In the genomic region with DNA sequence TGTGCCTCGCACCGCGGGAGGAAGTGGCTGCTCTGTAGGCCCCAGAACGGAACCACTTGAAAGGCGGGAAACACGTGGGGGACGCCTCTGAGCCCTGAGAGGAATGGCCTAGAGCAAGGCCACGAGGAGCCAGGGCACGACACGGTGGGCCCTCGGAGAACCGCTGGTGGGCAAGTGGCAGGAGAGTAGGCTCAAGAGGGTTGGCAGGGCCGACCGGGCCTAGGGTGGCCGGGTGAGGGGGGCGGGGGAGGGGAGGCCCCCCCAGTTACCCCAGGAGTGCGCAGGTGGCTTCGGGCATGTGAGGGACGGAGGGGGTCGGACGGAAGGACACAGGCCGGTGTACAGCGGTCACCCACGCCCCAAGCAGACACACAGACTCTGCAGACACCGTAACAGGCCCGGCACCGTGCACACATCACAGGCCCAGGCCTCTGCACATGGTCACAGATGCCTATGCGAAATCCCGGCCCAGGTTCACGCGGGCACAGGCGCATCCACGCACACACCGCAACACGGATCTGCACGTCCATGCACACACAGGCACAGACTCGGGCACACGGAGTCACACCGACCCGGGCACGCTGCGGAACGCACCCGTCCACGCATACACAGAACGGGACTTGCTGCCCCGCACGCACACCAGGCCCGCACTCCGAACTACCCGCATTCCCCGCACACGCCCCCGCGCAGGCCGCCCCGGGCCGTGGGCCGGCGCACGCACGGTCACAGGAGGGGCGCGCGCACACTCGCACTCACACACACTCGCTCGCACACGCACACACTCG, we compare ENCODE assay signal across 9 cellular contexts. TPM values are rescaled to one million over a fixed set of nuclear protein-coding genes. Genes with fewer than 3 reads are reported as not detected.
DNase-seq lines count a peak whose midpoint lies in the region; FAIRE-seq and TF ChIP-seq lines count a peak whose summit lies in the region.
"Had no signal": no experiment of that assay in that cellular context is flagged by ENCODE, and none has a peak within 500 bp of the region (broad histone marks: within the 10 kb centered on the region; RNA-seq: fewer than 3 reads in every experiment).

A gene with protein sequence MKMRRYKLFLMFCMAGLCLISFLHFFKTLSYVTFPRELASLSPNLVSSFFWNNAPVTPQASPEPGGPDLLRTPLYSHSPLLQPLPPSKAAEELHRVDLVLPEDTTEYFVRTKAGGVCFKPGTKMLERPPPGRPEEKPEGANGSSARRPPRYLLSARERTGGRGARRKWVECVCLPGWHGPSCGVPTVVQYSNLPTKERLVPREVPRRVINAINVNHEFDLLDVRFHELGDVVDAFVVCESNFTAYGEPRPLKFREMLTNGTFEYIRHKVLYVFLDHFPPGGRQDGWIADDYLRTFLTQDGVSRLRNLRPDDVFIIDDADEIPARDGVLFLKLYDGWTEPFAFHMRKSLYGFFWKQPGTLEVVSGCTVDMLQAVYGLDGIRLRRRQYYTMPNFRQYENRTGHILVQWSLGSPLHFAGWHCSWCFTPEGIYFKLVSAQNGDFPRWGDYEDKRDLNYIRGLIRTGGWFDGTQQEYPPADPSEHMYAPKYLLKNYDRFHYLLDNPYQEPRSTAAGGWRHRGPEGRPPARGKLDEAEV (plus strand): TSS at position 751 of the 785 bp plus-strand sequence. CDS start 30,336 bp downstream, outside the sequence.

- DNase-seq in G401 (ENCODE audit: low spot score) (peak; percentile 34), frontal cortex (ENCODE audit: low spot score in 2 of 2) (no peak), retina (peak; percentile 77), dermis blood vessel endothelial cell (no peak), NCI-H187 treated with DMSO at 0.1 percent for 48 hours (lab: John Stamatoyannopoulos, UW) (no peak), DMS 273 treated with DMSO at 0.1 percent for 48 hours (lab: John Stamatoyannopoulos, UW) (no peak), HEK293T (ENCODE audit: extremely low spot score) (no peak)

- CTCF ChIA-PET in HEK293T (lab: Yijun Ruan, JAX) = no interaction called here

- no peak for FAIRE-seq in frontal cortex (lab: Jason Lieb, UNC)

- TF ChIP-seq POLR2A in Raji (IDR thresholded peaks at IDR 0.05; ENCODE audit: insufficient read depth, low read depth, low read length) = 0 out of 2 replicates have a peak, but pooled peaks have one; percentile 18

- in situ Hi-C loops in G401 (cut with HindIII; ENCODE audit: low sequenced_read_pairs) = no loop called here

- POLR2A ChIA-PET in HEK293T (lab: Yijun Ruan, JAX) = no interaction called here

TF ChIP-seq in HEK293T, 16 proteins besides CTCF, POLR2A, EP300 and RAD21:
- TF ChIP-seq ELF4 (IDR thresholded peaks at IDR 0.05) (no peak), TARDBP (IDR thresholded peaks at IDR 0.05) (no peak), FOXM1 (IDR thresholded peaks at IDR 0.05; ENCODE audit: borderline replicate concordance) (no peak; the same call in 1 of the 2 replicates), LEF1 (IDR thresholded peaks at IDR 0.05; ENCODE audit: borderline replicate concordance) (no peak), SP1 (IDR thresholded peaks at IDR 0.05) (no peak), ARNT (IDR thresholded peaks at IDR 0.05) (no peak)
TF ChIP-seq in HEK293T: peak in this region for 0.

RNA-seq across cellular contexts. Expression of the gene that starts here (rescaled TPM):
- total RNA-seq in G401 (2014; rRNA removed; shearing (Covaris generic)) = 13.8 and 18.6 TPM in 2 replicates
- 19.2 TPM for total RNA-seq in frontal cortex
- total RNA-seq in dermis blood vessel endothelial cell = under 0.01 TPM in 1 of 2 replicates, not detected in the other
- total RNA-seq: lung microvascular endothelial cell had no signal

Comparison
In these comparisons a context has a peak if more than half of its experiments do, and no peak if none do; other contexts are left out.
1. RNA of the gene that starts here (total RNA-seq): 19.2 TPM in frontal cortex (single experiment) and 13.8 to 18.6 TPM in G401; under 0.01 TPM in dermis blood vessel endothelial cell; every median in the first group is over 10 times any median in the second.
2. DNase-seq: peak in G401 (single experiment) and retina (single experiment); none in frontal cortex (0 of 2), dermis blood vessel endothelial cell (single experiment), NCI-H187 treated with DMSO at 0.1 percent for 48 hours (single experiment), DMS 273 treated with DMSO at 0.1 percent for 48 hours (single experiment) and HEK293T (single experiment).